31 cellular contexts compared by ENCODE assay signal in genomic region chr1:161285113-161285512, GRCh38. TPM values are rescaled to one million over a fixed set of nuclear protein-coding genes. Genes with fewer than 3 reads are reported as not detected.
"Had no signal": no experiment of that assay in that cellular context is flagged by ENCODE, and none has a peak within 500 bp of the region (broad histone marks: within the 10 kb centered on the region; RNA-seq: fewer than 3 reads in every experiment).

No MANE protein-coding gene starts in this region.

- H3K27me3 Mint-ChIP-seq: memory B cell; stimulated activated naive CD8-positive, alpha-beta T cell treated with anti-CD3 and anti-CD28 coated beads, Interleukin-15, amount 100 ng/mL, for 72 hours had no signal

- ATAC-seq: esophagus mucosa; gastrocnemius medialis; left lobe of liver; mucosa of descending colon; sciatic nerve; stimulated activated naive CD8-positive, alpha-beta T cell treated with anti-CD3 and anti-CD28 coated beads, Interleukin-15, amount 100 ng/mL, for 72 hours had no signal

- DNase-seq: dorsolateral prefrontal cortex; effector CD4-positive, alpha-beta T cell; foreskin fibroblast; gastrocnemius medialis; kidney; mucosa of descending colon; naive B cell; stimulated activated CD4-positive, alpha-beta T cell treated with anti-CD3 and anti-CD28 coated beads, Interleukin-12 subunit alpha, Interleukin-12 subunit beta, amount 100 ng/mL, for 4 hours; stimulated activated CD4-positive, alpha-beta T cell treated with anti-CD3 and anti-CD28 coated beads, Interleukin-1b, Interleukin-23, amount 100 ng/mL, for 48 hours; stimulated activated CD4-positive, alpha-beta T cell treated with anti-CD3 and anti-CD28 coated beads, Interleukin-4, amount 100 ng/mL, for 1 hour; stimulated activated CD8-positive, alpha-beta memory T cell treated with anti-CD3 and anti-CD28 coated beads, Interleukin-4, amount 100 ng/mL, for 48 hours; stimulated activated naive CD4-positive, alpha-beta T cell; stimulated activated naive CD8-positive, alpha-beta T cell treated with anti-CD3 and anti-CD28 coated beads, Interleukin-15, amount 100 ng/mL, for 72 hours; transverse colon had no signal

- H3K4me1 ChIP-seq: gastrocnemius medialis, parathyroid adenoma, transverse colon, vagina had no signal

- H3K4me1 Mint-ChIP-seq: nephron; stimulated activated naive CD8-positive, alpha-beta T cell treated with anti-CD3 and anti-CD28 coated beads, Interleukin-15, amount 100 ng/mL, for 72 hours had no signal

- H3K36me3 Mint-ChIP-seq: naive B cell, neural progenitor cell had no signal

- H3K27ac Mint-ChIP-seq: memory B cell; nephron; neural progenitor cell; progenitor cell of endocrine pancreas; stimulated activated naive CD8-positive, alpha-beta T cell treated with anti-CD3 and anti-CD28 coated beads, Interleukin-15, amount 100 ng/mL, for 72 hours had no signal

- H3K9me3 Mint-ChIP-seq: memory B cell; naive B cell; nephron; stimulated activated naive CD8-positive, alpha-beta T cell treated with anti-CD3 and anti-CD28 coated beads, Interleukin-15, amount 100 ng/mL, for 72 hours had no signal

- H3K27ac ChIP-seq: dorsolateral prefrontal cortex, epithelial cell of prostate, gastrocnemius medialis, neural progenitor cell, parathyroid adenoma, suprapubic skin, transverse colon, vagina had no signal

- FAIRE-seq: colon, kidney had no signal

- H3K36me3 ChIP-seq: gastrocnemius medialis, neural progenitor cell, suprapubic skin, transverse colon, vagina had no signal

- H3K9ac ChIP-seq: neural progenitor cell, parathyroid adenoma had no signal

- H2AFZ ChIP-seq: neural progenitor cell, parathyroid adenoma had no signal

- H3K4me3 Mint-ChIP-seq: memory B cell; naive B cell; nephron; stimulated activated naive CD8-positive, alpha-beta T cell treated with anti-CD3 and anti-CD28 coated beads, Interleukin-15, amount 100 ng/mL, for 72 hours had no signal

- H3K9me3 ChIP-seq: gastrocnemius medialis, mucosa of descending colon, suprapubic skin, transverse colon, vagina had no signal

- H3K4me3 ChIP-seq: dorsolateral prefrontal cortex, gastrocnemius medialis, lung, mucosa of descending colon, neural progenitor cell, smooth muscle cell, suprapubic skin, transverse colon, vagina had no signal

- H3K4me2 ChIP-seq: neural progenitor cell, smooth muscle cell had no signal

- H3K27me3 ChIP-seq: dorsolateral prefrontal cortex, gastrocnemius medialis, suprapubic skin, transverse colon, vagina had no signal

- H3K79me2 ChIP-seq: parathyroid adenoma had no signal

RNA-seq across cellular contexts. Expression of gene MPZ, which starts 24.7 kb away (rescaled TPM):
- total RNA-seq: smooth muscle cell had no signal
- polyA plus RNA-seq: smooth muscle cell had no signal

RNA-seq across cellular contexts. Expression of gene PCP4L1, which starts 26.6 kb away (rescaled TPM):
- total RNA-seq: gastrocnemius medialis, glomerular endothelial cell, osteoblast had no signal
- polyA plus RNA-seq: smooth muscle cell had no signal

RNA-seq across cellular contexts. Expression of gene NR1I3, which starts 47.1 kb away (rescaled TPM):
- total RNA-seq: esophagus mucosa, gastrocnemius medialis, glomerular endothelial cell, kidney, lung, mucosa of descending colon, osteoblast, progenitor cell of endocrine pancreas, sciatic nerve, smooth muscle cell, transverse colon, ureter, vagina had no signal
